In the genomic region with DNA sequence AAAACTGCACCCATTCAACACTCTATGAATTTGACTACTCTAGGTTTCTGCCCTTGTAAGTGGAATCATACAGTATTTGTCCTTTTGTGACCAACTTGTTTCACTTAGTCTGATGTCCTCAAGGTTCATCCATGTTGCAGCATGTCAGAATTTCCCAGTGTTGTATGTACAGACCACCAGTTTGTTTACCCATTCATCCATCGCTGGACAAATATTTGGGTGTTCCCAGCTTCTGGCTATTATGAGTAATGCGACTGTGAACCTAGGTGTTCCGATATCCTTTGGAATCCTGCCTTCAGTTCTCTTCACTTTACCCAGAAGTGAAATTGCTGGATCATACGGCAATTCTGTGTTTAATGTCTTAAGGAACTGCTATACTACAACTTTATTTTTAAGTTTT, we compare ENCODE assay signal across 24 cellular contexts. TPM values are rescaled to one million over a fixed set of nuclear protein-coding genes. Genes with fewer than 3 reads are reported as not detected.
DNase-seq lines count a peak whose midpoint lies in the region; ATAC-seq, FAIRE-seq and TF ChIP-seq lines count a peak whose summit lies in the region.
"Had no signal": no experiment of that assay in that cellular context is flagged by ENCODE, and none has a peak within 500 bp of the region (broad histone marks: within the 10 kb centered on the region; RNA-seq: fewer than 3 reads in every experiment).

No MANE protein-coding gene starts in this region.

- H3K79me2 ChIP-seq in HepG2 (ENCODE audit: insufficient read depth, low read length) (no peaks in the 10 kb centered on the region), osteoblast (ENCODE audit: insufficient read depth, low read length) (no peaks in the 10 kb centered on the region)

- peak; percentile 35 for DNase-seq in HepG2 (ENCODE audit: low spot score)
- DNase-seq in right lobe of liver, result no peak
- no peak for DNase-seq in RWPE2 (ENCODE audit: low spot score)
- DNase-seq in epithelial cell of esophagus (ENCODE audit: low read depth), result peak; percentile 76
- DNase-seq in CD8-positive, alpha-beta T cell, result no peak
- DNase-seq in right cardiac atrium, result no peak
- no peak for DNase-seq in osteoblast (ENCODE audit: insufficient read length, low spot score, missing footprints)
- DNase-seq: 8988T; CD8-positive, alpha-beta memory T cell; COR-L47; DMS 273 treated with DMSO at 0.1 percent for 48 hours; DMS53; DND-41; GDM1; HCEC 1CT; IMR-90 had no signal

- no peak overlapping the region for H3K4me3 Mint-ChIP-seq in CD8-positive, alpha-beta T cell
- H3K4me3 Mint-ChIP-seq: B cell; CD8-positive, alpha-beta memory T cell; GM23338 had no signal

- TF ChIP-seq POLR2A in HepG2 (IDR thresholded peaks at IDR 0.05; ENCODE audit: insufficient read depth in 1 of 2, low read depth in 2 of 2, low read length in 2 of 2) (no peak), right lobe of liver (IDR thresholded peaks at IDR 0.05) (no peak)

- no peak for TF ChIP-seq RAD21 in HepG2 (CRISPR knock-in tag; IDR thresholded peaks at IDR 0.05)

- peaks cover 10 to 21% of the 10 kb centered on the region in 2 experiments for H3K36me3 ChIP-seq in HepG2 (replicated peaks in 1 of 2; ENCODE audit: control insufficient read depth in 1 of 2, insufficient read depth in 2 of 2, low read length in 2 of 2)
- peaks cover 0 to 20% (median 5%) of the 10 kb centered on the region in 4 donors for H3K36me3 ChIP-seq in right lobe of liver
- H3K36me3 ChIP-seq in RWPE2 (ENCODE audit: low read depth), result peaks cover 30% of the 10 kb centered on the region
- H3K36me3 ChIP-seq in CD8-positive, alpha-beta T cell (ENCODE audit: insufficient read depth, low read length), result peaks cover 20% of the 10 kb centered on the region
- H3K36me3 ChIP-seq in osteoblast (ENCODE audit: insufficient read depth, low read length), result peaks cover 31% of the 10 kb centered on the region

- no peaks in the 10 kb centered on the region for H3K27me3 Mint-ChIP-seq in CD8-positive, alpha-beta T cell (ENCODE audit: low read depth)
- H3K27me3 Mint-ChIP-seq: B cell had no signal

- ATAC-seq in HepG2 (no peak), right lobe of liver (no peak), RWPE2 (ENCODE audit: low read depth) (peak; percentile 24), right cardiac atrium (no peak), GM19397 (IDR thresholded peaks at IDR 0.05; ENCODE audit: unreplicated experiment) (no peak)
- ATAC-seq in CD8-positive, alpha-beta T cell, result no peak
- ATAC-seq: GM23338 had no signal

- no peak for FAIRE-seq in HepG2 (lab: Jason Lieb, UNC)
- FAIRE-seq: GM12892, GM18507, H54 had no signal

- H3K9me3 Mint-ChIP-seq in CD8-positive, alpha-beta T cell, result no peaks in the 10 kb centered on the region
- H3K9me3 Mint-ChIP-seq: CD8-positive, alpha-beta memory T cell; GM23338 had no signal

- H3K4me2 ChIP-seq in HepG2 (ENCODE audit: low read depth, low read length) (no peak overlapping the region), osteoblast (ENCODE audit: insufficient read depth, low read length) (no peak overlapping the region)
- H3K4me2 ChIP-seq: BLaER1 treated with 17β-estradiol and CSF1 and Interleukin-3, amounts not matched to agents 10 nM and 100 nM; GM23338 had no signal

- H3K27ac Mint-ChIP-seq in CD8-positive, alpha-beta T cell, result no peak overlapping the region
- H3K27ac Mint-ChIP-seq: B cell, GM23338 had no signal

- peaks cover 35% of the 10 kb centered on the region for H3K36me3 Mint-ChIP-seq in CD8-positive, alpha-beta T cell

- no peaks in the 10 kb centered on the region for H3K4me1 Mint-ChIP-seq in CD8-positive, alpha-beta T cell (ENCODE audit: low read depth)
- H3K4me1 Mint-ChIP-seq: B cell; CD8-positive, alpha-beta memory T cell had no signal

- in situ Hi-C loops in HepG2 (cut with HindIII; ENCODE audit: extremely low pct_ligation_motif_present, low pct_unique_long_range_greater_than_20kb), result no loop called here

- H3K9me3 ChIP-seq in HepG2 (ENCODE audit: low read length), result no peaks in the 10 kb centered on the region
- H3K9me3 ChIP-seq in right lobe of liver, result no peaks in the 10 kb centered on the region
- no peaks in the 10 kb centered on the region for H3K9me3 ChIP-seq in RWPE2 (ENCODE audit: severe bottlenecking)
- H3K9me3 ChIP-seq in CD8-positive, alpha-beta T cell (ENCODE audit: low read length), result no peaks in the 10 kb centered on the region
- H3K9me3 ChIP-seq in right cardiac atrium (ENCODE audit: control insufficient read depth, low read length), result no peaks in the 10 kb centered on the region
- H3K9me3 ChIP-seq in osteoblast (ENCODE audit: low read depth, low read length), result no peaks in the 10 kb centered on the region
- H3K9me3 ChIP-seq: BLaER1 treated with 17β-estradiol and CSF1 and Interleukin-3, amounts not matched to agents 10 nM and 100 nM had no signal

- CTCF ChIA-PET in HepG2 (lab: Yijun Ruan, JAX; ENCODE audit: low intra/inter-chr PET ratio, low total read pairs), result no interaction called here
- CTCF ChIA-PET in CD8-positive, alpha-beta T cell (lab: Charles Lee), result no interaction called here

- 60% methylated on average over 4 of the region's 4 CpGs for WGBS in HepG2 (ENCODE audit: low lambda C conversion rate)
- WGBS in right lobe of liver (ENCODE audit: insufficient coverage, low coverage, low lambda C conversion rate, missing lambda C conversion rate), result 82% methylated on average over 4 of the region's 4 CpGs
- WGBS in right cardiac atrium, result 93% methylated on average over 4 of the region's 4 CpGs

- H3K4me1 ChIP-seq in HepG2 (ENCODE audit: insufficient read depth, low read length) (peaks cover 13% of the 10 kb centered on the region; the same call in 1 of the 2 replicates), right lobe of liver (no peaks in the 10 kb centered on the region), RWPE2 (ENCODE audit: insufficient read depth, poor library complexity, severe bottlenecking) (peaks cover 27% of the 10 kb centered on the region), right cardiac atrium (ENCODE audit: control insufficient read depth, insufficient read depth, low read length) (no peaks in the 10 kb centered on the region), osteoblast (ENCODE audit: insufficient read depth, low read length) (peaks cover 3% of the 10 kb centered on the region)
- no peaks in the 10 kb centered on the region for H3K4me1 ChIP-seq in CD8-positive, alpha-beta T cell (ENCODE audit: insufficient read depth, low read length)

- no peak overlapping the region for H3K9ac ChIP-seq in HepG2 (ENCODE audit: insufficient read depth, low read depth, low read length)
- H3K9ac ChIP-seq: BLaER1 treated with 17β-estradiol and CSF1 and Interleukin-3, amounts not matched to agents 10 nM and 100 nM had no signal

- H3K4me3 ChIP-seq in HepG2 (replicated peaks in 1 of 3; ENCODE audit: insufficient read depth in 1 of 3, low read depth in 2 of 3, low read length in 3 of 3) (no peak overlapping the region), right lobe of liver (no peak overlapping the region), RWPE2 (ENCODE audit: severe bottlenecking) (no peak overlapping the region), epithelial cell of esophagus (ENCODE audit: low read length) (no peak overlapping the region), right cardiac atrium (ENCODE audit: low read length) (no peak overlapping the region), osteoblast (ENCODE audit: insufficient read depth, low read length) (no peak overlapping the region)
- H3K4me3 ChIP-seq in CD8-positive, alpha-beta T cell (ENCODE audit: low read depth, low read length), result no peak overlapping the region
- H3K4me3 ChIP-seq: BLaER1 treated with 17β-estradiol and CSF1 and Interleukin-3, amounts not matched to agents 10 nM and 100 nM; GM23338 had no signal

- no peaks in the 10 kb centered on the region; a peak in 1 of 5 replicates for H3K27me3 ChIP-seq in HepG2 (ENCODE audit: control insufficient read depth in 1 of 2, insufficient read depth in 2 of 2, low read length in 2 of 2)
- H3K27me3 ChIP-seq in right lobe of liver, result no peaks in the 10 kb centered on the region
- no peaks in the 10 kb centered on the region for H3K27me3 ChIP-seq in RWPE2 (ENCODE audit: insufficient read depth, poor library complexity, severe bottlenecking)
- no peaks in the 10 kb centered on the region for H3K27me3 ChIP-seq in CD8-positive, alpha-beta T cell (ENCODE audit: insufficient read depth, low read length)
- H3K27me3 ChIP-seq in right cardiac atrium (ENCODE audit: control insufficient read depth, insufficient read depth), result no peaks in the 10 kb centered on the region
- no peaks in the 10 kb centered on the region for H3K27me3 ChIP-seq in osteoblast (ENCODE audit: insufficient read depth, low read length)
- H3K27me3 ChIP-seq: BLaER1 treated with 17β-estradiol and CSF1 and Interleukin-3, amounts not matched to agents 10 nM and 100 nM had no signal

- H3K27ac ChIP-seq in HepG2 (ENCODE audit: extremely low read length, insufficient read depth, low read length) (no peak overlapping the region), right lobe of liver (no peak overlapping the region), RWPE2 (ENCODE audit: poor library complexity, severe bottlenecking) (peak overlapping the region; percentile 84), right cardiac atrium (ENCODE audit: low read length) (no peak overlapping the region), osteoblast (ENCODE audit: low read depth, low read length) (no peak overlapping the region)
- H3K27ac ChIP-seq in CD8-positive, alpha-beta T cell (ENCODE audit: low read depth, low read length), result no peak overlapping the region
- H3K27ac ChIP-seq: BLaER1 treated with 17β-estradiol and CSF1 and Interleukin-3, amounts not matched to agents 10 nM and 100 nM had no signal

- no peak for TF ChIP-seq CTCF in HepG2 (CRISPR knock-in tag; IDR thresholded peaks at IDR 0.05)
- no peak for TF ChIP-seq CTCF in right lobe of liver (IDR thresholded peaks at IDR 0.05)
- no peak for TF ChIP-seq CTCF in RWPE2 (IDR thresholded peaks at IDR 0.05; ENCODE audit: poor library complexity, severe bottlenecking)
- TF ChIP-seq CTCF in epithelial cell of esophagus (IDR thresholded peaks at IDR 0.05; ENCODE audit: insufficient read depth, low read depth, low read length, missing control alignments), result no peak
- TF ChIP-seq CTCF in CD8-positive, alpha-beta T cell (IDR thresholded peaks at IDR 0.05), result no peak
- TF ChIP-seq CTCF in osteoblast (IDR thresholded peaks at IDR 0.05; ENCODE audit: extremely low read depth, low read depth, low read length), result no peak

- intact Hi-C loops in HepG2 (cut with micrococcal nuclease; ENCODE audit: unreplicated experiment), result no loop called here
- intact Hi-C loops in right lobe of liver (cut with DNase I), result no loop called here
- intact Hi-C loops in CD8-positive, alpha-beta T cell (cut with DNase I, micrococcal nuclease), result no loop called here
- intact Hi-C loops in right cardiac atrium (cut with DNase I), result no loop called here

- H4K20me1 ChIP-seq in HepG2 (ENCODE audit: insufficient read depth, low read length) (no peaks in the 10 kb centered on the region; the same call in 1 of the 2 replicates), osteoblast (ENCODE audit: insufficient read depth, low read length) (peaks cover 9% of the 10 kb centered on the region)

- TF ChIP-seq EP300 in HepG2 (IDR thresholded peaks at IDR 0.05; ENCODE audit: low read depth in 2 of 2, low read length in 2 of 2) (no peak), HepG2 (CRISPR knock-in tag; IDR thresholded peaks at IDR 0.05; ENCODE audit: borderline replicate concordance) (no peak)

- POLR2A ChIA-PET in HepG2 (lab: Yijun Ruan, JAX), result no interaction called here
- POLR2A ChIA-PET in CD8-positive, alpha-beta T cell (lab: Charles Lee), result interaction anchor here (2.4 kb wide), 1 partner anchor 13 kb away, joined by 13 read pairs; the partner anchor contains the start of gene RPL32

- BruUV-seq in HepG2 (replicated peaks; lab: Mats Ljungman, UMichigan), result no TSS peak

- H2AFZ ChIP-seq in HepG2 (ENCODE audit: low read length) (no peak overlapping the region), osteoblast (ENCODE audit: low read length) (no peak overlapping the region)
- H2AFZ ChIP-seq: GM23338 had no signal

RNA-seq across cellular contexts. Expression of gene RPL32, which starts 12.6 kb away (rescaled TPM):
- 1,781 and 2,179 TPM in 2 replicates for total RNA-seq in HepG2 (2016; rRNA removed; fragmentation: Illumina TruSeq; extraction: Trizol)
- 3,269 and 3,354 TPM in 2 replicates for total RNA-seq in HepG2 (2016; cell fraction: cytosol; rRNA removed; fragmentation: Illumina TruSeq; extraction: Trizol; ENCODE audit: low read depth)
- 1,702 and 2,262 TPM in 2 replicates for total RNA-seq in HepG2 (2016; cell fraction: insoluble cytoplasmic fraction; rRNA removed; fragmentation: Illumina TruSeq; extraction: Trizol)
- 4,253 and 4,526 TPM in 2 replicates for total RNA-seq in HepG2 (2016; cell fraction: membrane; rRNA removed; fragmentation: Illumina TruSeq; extraction: Trizol)
- 560 and 609 TPM in 2 replicates for total RNA-seq in HepG2 (2016; cell fraction: nucleus; rRNA removed; fragmentation: Illumina TruSeq; extraction: Trizol)
- 2,268 and 2,401 TPM in 2 replicates for polyA plus RNA-seq in HepG2 (2011; rRNA removed)
- polyA plus RNA-seq in HepG2 (2011; cell fraction: cytosol; rRNA removed), result 1,778 and 1,795 TPM in 2 replicates
- 459 and 538 TPM in 2 replicates for polyA plus RNA-seq in HepG2 (2011; cell fraction: nucleus; rRNA removed)
- 2,727 and 3,505 TPM in 2 replicates for polyA plus RNA-seq in HepG2 (2012)
- 4,453 and 4,819 TPM in 2 replicates for polyA plus RNA-seq in HepG2 (2016; cell fraction: cytosol; fragmentation: Illumina TruSeq; extraction: Trizol; ENCODE audit: low read depth)
- polyA plus RNA-seq in HepG2 (2016; cell fraction: insoluble cytoplasmic fraction; fragmentation: Illumina TruSeq; extraction: Trizol; ENCODE audit: low read depth), result 2,446 and 2,535 TPM in 2 replicates
- 4,866 and 4,953 TPM in 2 replicates for polyA plus RNA-seq in HepG2 (2016; cell fraction: membrane; fragmentation: Illumina TruSeq; extraction: Trizol; ENCODE audit: low read depth)
- 1,119 and 1,145 TPM in 2 replicates for polyA plus RNA-seq in HepG2 (2016; cell fraction: nucleus; fragmentation: Illumina TruSeq; extraction: Trizol; ENCODE audit: insufficient read depth, low read depth)
- polyA minus RNA-seq in HepG2 (2011; rRNA and poly(A)+ RNA removed; ENCODE audit: low replicate concordance), result 371 and 1,174 TPM in 2 replicates
- polyA minus RNA-seq in HepG2 (2011; cell fraction: cytosol; rRNA and poly(A)+ RNA removed), result 694 and 812 TPM in 2 replicates
- 216 and 257 TPM in 2 replicates for polyA minus RNA-seq in HepG2 (2011; cell fraction: nucleus; rRNA and poly(A)+ RNA removed)
- total RNA-seq in right lobe of liver, result 100 to 1,000 TPM; 322 to 555 (median 472) TPM
- 1,000 to 10,000 TPM; 4,188 to 4,224 TPM for total RNA-seq in CD8-positive, alpha-beta T cell
- total RNA-seq in right cardiac atrium, result 1,000 to 10,000 TPM in 3 of 4 donors, 100 to 1,000 TPM in 1; 993 to 1,089 (median 1,033) TPM
- polyA plus RNA-seq in right cardiac atrium, result 1,539 TPM
- 524 and 1,095 TPM in 2 replicates for total RNA-seq in osteoblast

RNA-seq across cellular contexts. Expression of gene CAND2, which starts 32.3 kb away (rescaled TPM):
- not detected in 2 replicates for total RNA-seq in HepG2 (2016; rRNA removed; fragmentation: Illumina TruSeq; extraction: Trizol)
- not detected in 2 replicates for total RNA-seq in HepG2 (2016; cell fraction: cytosol; rRNA removed; fragmentation: Illumina TruSeq; extraction: Trizol; ENCODE audit: low read depth)
- not detected in 2 replicates for total RNA-seq in HepG2 (2016; cell fraction: insoluble cytoplasmic fraction; rRNA removed; fragmentation: Illumina TruSeq; extraction: Trizol)
- total RNA-seq in HepG2 (2016; cell fraction: membrane; rRNA removed; fragmentation: Illumina TruSeq; extraction: Trizol), result not detected in 2 replicates
- not detected in 2 replicates for total RNA-seq in HepG2 (2016; cell fraction: nucleus; rRNA removed; fragmentation: Illumina TruSeq; extraction: Trizol)
- 0.01 and 0.09 TPM in 2 replicates for polyA plus RNA-seq in HepG2 (2011; rRNA removed)
- polyA plus RNA-seq in HepG2 (2011; cell fraction: cytosol; rRNA removed), result 0.03 TPM in 1 of 2 replicates, not detected in the other
- polyA plus RNA-seq in HepG2 (2011; cell fraction: nucleus; rRNA removed), result 0.05 and 0.12 TPM in 2 replicates
- polyA plus RNA-seq in HepG2 (2012), result 0.07 and 0.13 TPM in 2 replicates
- not detected in 2 replicates for polyA plus RNA-seq in HepG2 (2016; cell fraction: cytosol; fragmentation: Illumina TruSeq; extraction: Trizol; ENCODE audit: low read depth)
- polyA plus RNA-seq in HepG2 (2016; cell fraction: insoluble cytoplasmic fraction; fragmentation: Illumina TruSeq; extraction: Trizol; ENCODE audit: low read depth), result not detected in 2 replicates
- polyA plus RNA-seq in HepG2 (2016; cell fraction: membrane; fragmentation: Illumina TruSeq; extraction: Trizol; ENCODE audit: low read depth), result not detected in 2 replicates
- polyA plus RNA-seq in HepG2 (2016; cell fraction: nucleus; fragmentation: Illumina TruSeq; extraction: Trizol; ENCODE audit: insufficient read depth, low read depth), result not detected in 2 replicates
- polyA minus RNA-seq in HepG2 (2011; rRNA and poly(A)+ RNA removed; ENCODE audit: low replicate concordance), result 0.04 and 0.26 TPM in 2 replicates
- polyA minus RNA-seq in HepG2 (2011; cell fraction: cytosol; rRNA and poly(A)+ RNA removed), result not detected in 2 replicates
- 0.12 TPM in 1 of 2 replicates, not detected in the other for polyA minus RNA-seq in HepG2 (2011; cell fraction: nucleus; rRNA and poly(A)+ RNA removed)
- total RNA-seq in right lobe of liver, result 1 to 10 TPM in 2 of 6 experiments, under 1 TPM in 4; 0.61 to 4.4 (median 0.77) TPM
- total RNA-seq in CD8-positive, alpha-beta T cell, result 1 to 10 TPM in 1 of 2 experiments, under 1 TPM in 1; 0.92 to 1.1 TPM
- total RNA-seq in right cardiac atrium, result 10 to 100 TPM; 33.2 to 63.6 (median 50.4) TPM
- 36.6 TPM for polyA plus RNA-seq in right cardiac atrium
- 1.2 and 1.4 TPM in 2 replicates for total RNA-seq in osteoblast
- total RNA-seq: HT-29 had no signal

Comparison
In these comparisons a context has a peak if more than half of its experiments do, and no peak if none do; other contexts are left out.
1. DNase-seq: peak in HepG2 (single experiment) and epithelial cell of esophagus (single experiment); none in right lobe of liver (0 of 3), RWPE2 (single experiment), CD8-positive, alpha-beta T cell (0 of 7), right cardiac atrium (0 of 3) and osteoblast (single experiment).
2. RNA of gene CAND2, which starts 32.3 kb away (total RNA-seq): 33.2 to 63.6 TPM in right cardiac atrium; 1.2 to 1.4 TPM in osteoblast, 0.92 to 1.1 TPM in CD8-positive, alpha-beta T cell, 0.61 to 4.4 TPM in right lobe of liver and not detected in HepG2; every median in the first group is over 4 times any median in the second.